10 cellular contexts compared by ENCODE assay signal in the genomic region with DNA sequence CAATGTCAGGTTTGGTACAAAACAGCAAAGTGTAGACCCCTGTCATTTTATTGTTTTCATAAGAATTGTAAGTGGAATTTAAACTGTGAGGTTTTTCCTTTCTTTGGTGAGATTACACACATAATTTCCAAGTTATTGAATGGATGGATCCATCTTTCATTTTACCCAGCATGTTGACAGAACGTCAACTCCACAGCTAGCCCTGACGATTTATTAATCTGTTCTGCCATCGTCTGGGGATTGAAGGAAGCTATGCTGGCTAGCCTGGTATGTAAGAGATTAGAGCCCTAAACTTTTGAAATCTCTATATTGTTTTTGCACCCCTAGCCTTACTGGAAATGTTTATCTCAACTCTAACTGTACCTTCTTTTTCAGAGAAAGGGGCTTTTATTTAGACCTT. TPM values are rescaled to one million over a fixed set of nuclear protein-coding genes. Genes with fewer than 3 reads are reported as not detected.
DNase-seq lines count a peak whose midpoint lies in the region; ATAC-seq and TF ChIP-seq lines count a peak whose summit lies in the region.
"Had no signal": no experiment of that assay in that cellular context is flagged by ENCODE, and none has a peak within 500 bp of the region (broad histone marks: within the 10 kb centered on the region; RNA-seq: fewer than 3 reads in every experiment).

No MANE protein-coding gene starts in this region.

- H3K4me3 Mint-ChIP-seq in naive thymus-derived CD8-positive, alpha-beta T cell: no peak overlapping the region

- intact Hi-C loops in thyroid gland (cut with DNase I): no loop called here

- 47 to 59% methylated on average over 3 of the region's 3 CpGs for WGBS in thyroid gland, 2 donors

- no peaks in the 10 kb centered on the region for H3K27me3 ChIP-seq in thyroid gland

- H3K4me3 ChIP-seq in AG10803 (ENCODE audit: low read length) (no peak overlapping the region), epithelial cell of proximal tubule (ENCODE audit: low read depth, low read length) (no peak overlapping the region), thyroid gland (replicated peaks in 1 of 3) (no peak overlapping the region)

- no peak overlapping the region for H3K27ac ChIP-seq in thyroid gland

- TF ChIP-seq POLR2A in thyroid gland (IDR thresholded peaks at IDR 0.05): no peak

- H3K4me1 Mint-ChIP-seq in naive thymus-derived CD8-positive, alpha-beta T cell: peaks cover 0 to 4% (median 0%) of the 10 kb centered on the region in 4 donors

- H3K27ac Mint-ChIP-seq in naive thymus-derived CD8-positive, alpha-beta T cell: no peak overlapping the region

- peak; percentile 76 for ATAC-seq in GM18858 (IDR thresholded peaks at IDR 0.05; ENCODE audit: unreplicated experiment)
- ATAC-seq in GM19467 (IDR thresholded peaks at IDR 0.05; ENCODE audit: unreplicated experiment): no peak
- no peak for ATAC-seq in HG02840 (IDR thresholded peaks at IDR 0.05; ENCODE audit: low FRiP score, unreplicated experiment)
- ATAC-seq in naive thymus-derived CD8-positive, alpha-beta T cell: no peak

- H3K36me3 Mint-ChIP-seq in naive thymus-derived CD8-positive, alpha-beta T cell: peaks cover 0 to 6% (median 5%) of the 10 kb centered on the region in 3 donors

- H3K4me1 ChIP-seq in thyroid gland: no peaks in the 10 kb centered on the region

- DNase-seq in AG10803 (ENCODE audit: low read depth) (peak; percentile 38), NCI-H460 (ENCODE audit: extremely low read depth, low read depth) (peak; percentile 26), epithelial cell of proximal tubule (ENCODE audit: low read depth) (no peak), thyroid gland (no peak)
- DNase-seq in naive thymus-derived CD8-positive, alpha-beta T cell: no peak
- DNase-seq: GDM1 had no signal

- no peaks in the 10 kb centered on the region for H3K9me3 ChIP-seq in thyroid gland

- H3K36me3 ChIP-seq in thyroid gland: no peaks in the 10 kb centered on the region

- POLR2A ChIA-PET in naive thymus-derived CD8-positive, alpha-beta T cell (lab: Charles Lee): no interaction called here

- TF ChIP-seq CTCF in AG10803 (conservative IDR thresholded peaks at IDR 0.05; ENCODE audit: low read length) (peak; percentile 44), epithelial cell of proximal tubule (conservative IDR thresholded peaks at IDR 0.05; ENCODE audit: low read depth, low read length) (peak; percentile 13), thyroid gland (IDR thresholded peaks at IDR 0.05) (no peak)

- H3K27me3 Mint-ChIP-seq in naive thymus-derived CD8-positive, alpha-beta T cell: peaks cover 0 to 15% (median 7%) of the 10 kb centered on the region in 5 donors

- no peaks in the 10 kb centered on the region for H3K9me3 Mint-ChIP-seq in naive thymus-derived CD8-positive, alpha-beta T cell

RNA-seq across cellular contexts. Expression of gene WNT16, which starts 8.6 kb away (rescaled TPM):
- total RNA-seq in NCI-H460 (2014; rRNA removed; shearing (Covaris generic)): not detected in 2 replicates
- not detected in 2 replicates for polyA plus RNA-seq in NCI-H460 (2014; cell fraction: nucleus; rRNA removed)
- 0.22 TPM in 1 of 2 replicates, not detected in the other for total RNA-seq in epithelial cell of proximal tubule
- not detected for total RNA-seq in thyroid gland
- total RNA-seq in naive thymus-derived CD8-positive, alpha-beta T cell: under 1 TPM; 0.19 to 0.21 TPM
- not detected for polyA plus RNA-seq in naive thymus-derived CD8-positive, alpha-beta T cell
- total RNA-seq: pulmonary artery endothelial cell had no signal

RNA-seq across cellular contexts. Expression of gene FAM3C, which starts 58.7 kb away (rescaled TPM):
- total RNA-seq in NCI-H460 (2014; rRNA removed; shearing (Covaris generic)): 52.4 and 65.3 TPM in 2 replicates
- polyA plus RNA-seq in NCI-H460 (2014; cell fraction: nucleus; rRNA removed): 39.2 and 41.6 TPM in 2 replicates
- 102 and 134 TPM in 2 replicates for total RNA-seq in epithelial cell of proximal tubule
- 100 to 1,000 TPM in 1 of 4 donors, 10 to 100 TPM in 3; 91.0 to 109 (median 97.9) TPM for total RNA-seq in thyroid gland
- total RNA-seq in naive thymus-derived CD8-positive, alpha-beta T cell: 10 to 100 TPM; 19.6 to 20.6 TPM
- polyA plus RNA-seq in naive thymus-derived CD8-positive, alpha-beta T cell: 10 to 100 TPM in 2 of 3 donors, 1 to 10 TPM in 1; 8.9 to 12.4 (median 11.9) TPM

Comparison
In these comparisons a context has a peak if more than half of its experiments do, and no peak if none do; other contexts are left out.
1. DNase-seq: peak in AG10803 (single experiment) and NCI-H460 (single experiment); none in epithelial cell of proximal tubule (single experiment), thyroid gland (0 of 2) and naive thymus-derived CD8-positive, alpha-beta T cell (0 of 10).
2. CTCF ChIP-seq: peak in AG10803 (single experiment) and epithelial cell of proximal tubule (single experiment); none in thyroid gland (0 of 6).